Comparison of ENCODE assay signal across 9 cellular contexts in genomic region chr15:64246364-64247189, GRCh38.
DNase-seq lines count a peak whose midpoint lies in the region; ATAC-seq, FAIRE-seq and TF ChIP-seq lines count a peak whose summit lies in the region.
"Had no signal": no experiment of that assay in that cellular context is flagged by ENCODE, and none has a peak within 500 bp of the region (broad histone marks: within the 10 kb centered on the region; RNA-seq: fewer than 3 reads in every experiment).

No MANE protein-coding gene starts in this region.

- peaks cover 55% of the 10 kb centered on the region for H3K4me1 ChIP-seq in A549
- H3K4me1 ChIP-seq in HEK293 (ENCODE audit: control insufficient read depth, insufficient read depth, low read length), result peaks cover 12% of the 10 kb centered on the region

- FAIRE-seq in A549 (lab: Jason Lieb, UNC), result peak; percentile 98

- intact Hi-C loops in dorsolateral prefrontal cortex (cut with DNase I), result loop anchor here in 1 of 2 donors (5.0 kb wide), 1 partner anchor 111 kb away; the partner anchor contains the start of gene CSNK1G1

- 26% methylated on average over 9 of the region's 9 CpGs for WGBS in A549 (ENCODE audit: missing lambda C conversion rate)

- CTCF ChIA-PET in A549 (lab: Yijun Ruan, JAX) (interaction anchor here (0.6 to 1.9 kb wide), 8 partner anchors 9 to 435 kb away, joined by 3 to 8 read pairs (median 4); partner anchors contain the start of gene TRIP4), HEK293 (lab: Yijun Ruan, JAX) (interaction anchor here (1.0 kb wide), 1 partner anchor 25 kb away, joined by 4 read pairs; no protein-coding TSS in a partner anchor)
- CTCF ChIA-PET in activated CD4-positive, alpha-beta T cell treated with anti-CD3 and anti-CD28 coated beads, Interleukin-2, amount 10 ng/mL, durations not matched to agents 7 days and 5 days (lab: Charles Lee), result interaction anchor here (0.6 to 1.8 kb wide), 10 partner anchors 9 to 93 kb away, joined by 3 to 5 read pairs (median 3); no protein-coding TSS in a partner anchor

- peaks cover 28% of the 10 kb centered on the region for H3K36me3 Mint-ChIP-seq in activated CD4-positive, alpha-beta T cell treated with anti-CD3 and anti-CD28 coated beads, Interleukin-2, amount 10 ng/mL, durations not matched to agents 7 days and 5 days (ENCODE audit: low read depth)
- no peaks in the 10 kb centered on the region for H3K36me3 Mint-ChIP-seq in glutamatergic neuron (ENCODE audit: unreplicated experiment)
- peaks cover 43% of the 10 kb centered on the region for H3K36me3 Mint-ChIP-seq in stimulated activated naive CD8-positive, alpha-beta T cell treated with anti-CD3 and anti-CD28 coated beads, Interleukin-15, Interleukin-2, amounts not matched to agents 100 ng/mL and 50 ng/mL, for 24 hours (ENCODE audit: low read depth)

- POLR2A ChIA-PET in A549 (lab: Yijun Ruan, JAX) (interaction anchor here (0.6 to 1.3 kb wide), 3 partner anchors 109 to 429 kb away, joined by 5 to 7 read pairs (median 6); partner anchors contain the start of genes CSNK1G1 and TRIP4), HEK293 (lab: Yijun Ruan, JAX) (interaction anchor here (0.7 kb wide), 1 partner anchor 725 kb away, joined by 3 read pairs; no protein-coding TSS in a partner anchor)
- POLR2A ChIA-PET in activated CD4-positive, alpha-beta T cell treated with anti-CD3 and anti-CD28 coated beads, Interleukin-2, amount 10 ng/mL, durations not matched to agents 7 days and 5 days (lab: Charles Lee), result interaction anchor here (0.5 kb wide), 1 partner anchor 153 kb away, joined by 4 read pairs; the partner anchor contains the start of gene CIAO2A

- H3K27ac ChIP-seq in A549 (peak overlapping the region; percentile 49 to 75), HEK293 (ENCODE audit: extremely low read depth, low read depth, low read length) (peak overlapping the region; percentile 29), dorsolateral prefrontal cortex (peak overlapping the region in 29 of 59 donors; percentile 8 to 81 (median 49))

- peaks cover 49% of the 10 kb centered on the region for H3K4me1 Mint-ChIP-seq in activated CD4-positive, alpha-beta T cell treated with anti-CD3 and anti-CD28 coated beads, Interleukin-2, amount 10 ng/mL, durations not matched to agents 7 days and 5 days
- H3K4me1 Mint-ChIP-seq in glutamatergic neuron (ENCODE audit: low read depth, unreplicated experiment), result no peaks in the 10 kb centered on the region
- H3K4me1 Mint-ChIP-seq in stimulated activated naive CD8-positive, alpha-beta T cell treated with anti-CD3 and anti-CD28 coated beads, Interleukin-15, Interleukin-2, amounts not matched to agents 100 ng/mL and 50 ng/mL, for 24 hours (ENCODE audit: low read depth), result peaks cover 56% of the 10 kb centered on the region

- no peak overlapping the region for H3K4me3 Mint-ChIP-seq in activated CD4-positive, alpha-beta T cell treated with anti-CD3 and anti-CD28 coated beads, Interleukin-2, amount 10 ng/mL, durations not matched to agents 7 days and 5 days
- H3K4me3 Mint-ChIP-seq in glutamatergic neuron (ENCODE audit: unreplicated experiment), result no peak overlapping the region
- H3K4me3 Mint-ChIP-seq in stimulated activated naive CD8-positive, alpha-beta T cell treated with anti-CD3 and anti-CD28 coated beads, Interleukin-15, Interleukin-2, amounts not matched to agents 100 ng/mL and 50 ng/mL, for 24 hours, result no peak overlapping the region

- TF ChIP-seq CTCF in A549 (IDR thresholded peaks at IDR 0.05), result no peak
- TF ChIP-seq CTCF in GM10266 (IDR thresholded peaks at IDR 0.05; ENCODE audit: control insufficient read depth, insufficient read depth, low read depth, missing control alignments), result no peak
- no peak for TF ChIP-seq CTCF in HEK293 (tag by site-specific recombination; IDR thresholded peaks at IDR 0.05)
- TF ChIP-seq CTCF in glutamatergic neuron (IDR thresholded peaks at IDR 0.05; ENCODE audit: partially characterized antibody, unreplicated experiment), result no peak
- TF ChIP-seq CTCF in dorsolateral prefrontal cortex (IDR thresholded peaks at IDR 0.05 in 54 of 56, conservative IDR thresholded peaks at IDR 0.05 in 2 of 56; ENCODE audit: low read depth in 1 of 56, partially characterized antibody in 56 of 56), result no peak

- H3K4me3 ChIP-seq in A549, result peak overlapping the region; percentile 7; the same call in 1 of the 3 replicates
- no peak overlapping the region for H3K4me3 ChIP-seq in HEK293 (ENCODE audit: low read depth, low read length)
- no peak overlapping the region for H3K4me3 ChIP-seq in MG63
- peak overlapping the region in 19 of 59 donors; percentile 0 to 39 (median 19) for H3K4me3 ChIP-seq in dorsolateral prefrontal cortex

- H3K27me3 ChIP-seq in MG63 (no peaks in the 10 kb centered on the region), dorsolateral prefrontal cortex (no peaks in the 10 kb centered on the region)

- no peak for TF ChIP-seq POLR2A in A549 (IDR thresholded peaks at IDR 0.05; ENCODE audit: low read length)

- no peak for TF ChIP-seq EP300 in A549 (IDR thresholded peaks at IDR 0.05)

- no peaks in the 10 kb centered on the region for H3K27me3 Mint-ChIP-seq in activated CD4-positive, alpha-beta T cell treated with anti-CD3 and anti-CD28 coated beads, Interleukin-2, amount 10 ng/mL, durations not matched to agents 7 days and 5 days
- H3K27me3 Mint-ChIP-seq in glutamatergic neuron (ENCODE audit: unreplicated experiment), result peaks cover 2% of the 10 kb centered on the region
- no peaks in the 10 kb centered on the region for H3K27me3 Mint-ChIP-seq in stimulated activated naive CD8-positive, alpha-beta T cell treated with anti-CD3 and anti-CD28 coated beads, Interleukin-15, Interleukin-2, amounts not matched to agents 100 ng/mL and 50 ng/mL, for 24 hours
- H3K27me3 Mint-ChIP-seq: IgD-negative memory B cell had no signal

- H3K9me3 Mint-ChIP-seq in activated CD4-positive, alpha-beta T cell treated with anti-CD3 and anti-CD28 coated beads, Interleukin-2, amount 10 ng/mL, durations not matched to agents 7 days and 5 days, result peaks cover 6% of the 10 kb centered on the region
- H3K9me3 Mint-ChIP-seq in glutamatergic neuron (ENCODE audit: unreplicated experiment), result no peaks in the 10 kb centered on the region
- H3K9me3 Mint-ChIP-seq in stimulated activated naive CD8-positive, alpha-beta T cell treated with anti-CD3 and anti-CD28 coated beads, Interleukin-15, Interleukin-2, amounts not matched to agents 100 ng/mL and 50 ng/mL, for 24 hours, result peaks cover 4% of the 10 kb centered on the region
- H3K9me3 Mint-ChIP-seq: IgD-negative memory B cell had no signal

- peak overlapping the region; percentile 4 for H3K27ac Mint-ChIP-seq in activated CD4-positive, alpha-beta T cell treated with anti-CD3 and anti-CD28 coated beads, Interleukin-2, amount 10 ng/mL, durations not matched to agents 7 days and 5 days
- peak overlapping the region; percentile 65 for H3K27ac Mint-ChIP-seq in glutamatergic neuron (ENCODE audit: unreplicated experiment)
- peak overlapping the region; percentile 86 for H3K27ac Mint-ChIP-seq in stimulated activated naive CD8-positive, alpha-beta T cell treated with anti-CD3 and anti-CD28 coated beads, Interleukin-15, Interleukin-2, amounts not matched to agents 100 ng/mL and 50 ng/mL, for 24 hours
- H3K27ac Mint-ChIP-seq: IgD-negative memory B cell had no signal

- peak; percentile 87 for ATAC-seq in A549

- TF ChIP-seq RAD21 in A549 (conservative IDR thresholded peaks at IDR 0.05 in 1 of 2, IDR thresholded peaks at IDR 0.05 in 1 of 2), result no peak

- peak; percentile 69 to 87 for DNase-seq in A549 (ENCODE audit: low read depth in 1 of 2, low spot score in 1 of 2)
- DNase-seq in GM10266 (ENCODE audit: extremely low spot score), result peak; percentile 53
- peak; percentile 74 for DNase-seq in MG63
- DNase-seq in activated CD4-positive, alpha-beta T cell treated with anti-CD3 and anti-CD28 coated beads, Interleukin-2, amount 10 ng/mL, durations not matched to agents 7 days and 5 days, result peak; percentile 47
- DNase-seq in glutamatergic neuron, result no peak
- DNase-seq in dorsolateral prefrontal cortex, result no peak

- no peaks in the 10 kb centered on the region for H3K36me3 ChIP-seq in HEK293 (ENCODE audit: control insufficient read depth in 2 of 2, insufficient read depth in 1 of 2, low read length in 2 of 2)
- no peaks in the 10 kb centered on the region; the same call in 1 of the 2 replicates for H3K36me3 ChIP-seq in MG63

- H3K4me2 ChIP-seq in A549, result peak overlapping the region; percentile 83

- H3K9me3 ChIP-seq in A549 (no peaks in the 10 kb centered on the region), HEK293 (ENCODE audit: control insufficient read depth, insufficient read depth, low read depth, low read length) (no peaks in the 10 kb centered on the region), MG63 (no peaks in the 10 kb centered on the region; the same call in 1 of the 2 replicates)

TF ChIP-seq in A549, 52 proteins besides CTCF, POLR2A, EP300 and RAD21 (continues in another document):
- TF ChIP-seq EHF (CRISPR knock-in tag; IDR thresholded peaks at IDR 0.05), result no peak
- TF ChIP-seq MAZ (IDR thresholded peaks at IDR 0.05; ENCODE audit: borderline replicate concordance, low read depth, low read length), result no peak
- TF ChIP-seq NR3C1 (IDR thresholded peaks at IDR 0.05), result no peak
- TF ChIP-seq RARB (CRISPR knock-in tag; IDR thresholded peaks at IDR 0.05), result no peak
- TF ChIP-seq MAX (IDR thresholded peaks at IDR 0.05), result peak; percentile 82
- no peak for TF ChIP-seq NPAS2 (CRISPR knock-in tag; IDR thresholded peaks at IDR 0.05; ENCODE audit: borderline replicate concordance)
- TF ChIP-seq ZNF302 (CRISPR knock-in tag; IDR thresholded peaks at IDR 0.05), result no peak
- no peak for TF ChIP-seq CHD4 (IDR thresholded peaks at IDR 0.05; ENCODE audit: borderline replicate concordance)
- TF ChIP-seq PHF8 (IDR thresholded peaks at IDR 0.05; ENCODE audit: borderline replicate concordance, low read depth), result no peak

Comparison
In these comparisons a context has a peak if more than half of its experiments do, and no peak if none do; other contexts are left out.
1. DNase-seq: peak in A549 (2 of 2), GM10266 (single experiment), MG63 (single experiment) and activated CD4-positive, alpha-beta T cell treated with anti-CD3 and anti-CD28 coated beads, Interleukin-2, amount 10 ng/mL, durations not matched to agents 7 days and 5 days (single experiment); none in glutamatergic neuron (single experiment) and dorsolateral prefrontal cortex (0 of 10).
2. H3K27ac Mint-ChIP-seq: peak in every context shown above with its lines; median percentile 86 in stimulated activated naive CD8-positive, alpha-beta T cell treated with anti-CD3 and anti-CD28 coated beads, Interleukin-15, Interleukin-2, amounts not matched to agents 100 ng/mL and 50 ng/mL, for 24 hours; 65 in glutamatergic neuron; 4 in activated CD4-positive, alpha-beta T cell treated with anti-CD3 and anti-CD28 coated beads, Interleukin-2, amount 10 ng/mL, durations not matched to agents 7 days and 5 days.